ENCODE assay signal across 8 cellular contexts in genomic region chr2:73233154-73233931, GRCh38. TPM values are rescaled to one million over a fixed set of nuclear protein-coding genes. Genes with fewer than 3 reads are reported as not detected.
DNase-seq lines count a peak whose midpoint lies in the region; ATAC-seq and TF ChIP-seq lines count a peak whose summit lies in the region.

Gene PRADC1, minus strand, starts transcription at chr2:73233239. Its CDS starts 79 bp downstream, at chr2:73233160.

- CTCF ChIA-PET in AG04450 (lab: Charles Lee) (interaction anchor here (1.1 to 1.6 kb wide), 3 partner anchors 20 to 148 kb away, joined by 3 to 11 read pairs (median 5); no protein-coding TSS in a partner anchor), activated B cell treated with CpG ODN at 0.5 μM for 24 hours (lab: Charles Lee) (interaction anchor here (1.1 to 2.8 kb wide), 6 partner anchors 21 to 217 kb away, joined by 3 to 23 read pairs (median 6); partner anchors contain the start of gene ALMS1)

- ATAC-seq in GM18909 (IDR thresholded peaks at IDR 0.05; ENCODE audit: poor library complexity, unreplicated experiment), result peak; percentile 92
- ATAC-seq in HG03175 (IDR thresholded peaks at IDR 0.05; ENCODE audit: unreplicated experiment), result peak; percentile 91
- ATAC-seq in activated B cell treated with CpG ODN at 0.5 μM for 24 hours (ENCODE audit: low read depth), result peak; percentile 87

- POLR2A ChIA-PET in AG04450 (lab: Yijun Ruan, JAX) (interaction anchor here (0.5 to 2.8 kb wide), 19 partner anchors 9 to 559 kb away, joined by 3 to 14 read pairs (median 4); partner anchors contain the start of genes ALMS1, SFXN5 and TPRKB), activated B cell treated with CpG ODN at 0.5 μM for 24 hours (lab: Charles Lee) (interaction anchor here (0.6 to 4.5 kb wide), 25 partner anchors 8 to 1421 kb away, joined by 3 to 51 read pairs (median 5); partner anchors contain the start of genes ALMS1, EGR4, EMX1 and FBXO41)

- TF ChIP-seq CTCF in AG04450 (IDR thresholded peaks at IDR 0.05; ENCODE audit: low read depth, low read length) (no peak), activated B cell treated with CpG ODN at 0.5 μM for 24 hours (IDR thresholded peaks at IDR 0.05) (no peak)

- H3K36me3 Mint-ChIP-seq in activated B cell treated with CpG ODN at 0.5 μM for 24 hours (ENCODE audit: low read depth) (peaks cover 30% of the 10 kb centered on the region), immature natural killer cell (no peaks in the 10 kb centered on the region)

- H3K27ac Mint-ChIP-seq in activated B cell treated with CpG ODN at 0.5 μM for 24 hours, result peak within 1 kb of the TSS; percentile 93
- H3K27ac Mint-ChIP-seq in immature natural killer cell, result peak within 1 kb of the TSS; percentile 85 to 97 (median 94)

- H3K4me1 Mint-ChIP-seq in activated B cell treated with CpG ODN at 0.5 μM for 24 hours, result peaks cover 38% of the 10 kb centered on the region
- peaks cover 39 to 40% of the 10 kb centered on the region in 2 donors for H3K4me1 Mint-ChIP-seq in immature natural killer cell

- no peaks in the 10 kb centered on the region for H3K9me3 Mint-ChIP-seq in activated B cell treated with CpG ODN at 0.5 μM for 24 hours
- H3K9me3 Mint-ChIP-seq in immature natural killer cell, result no peaks in the 10 kb centered on the region

- H3K4me3 ChIP-seq in AG04450 (ENCODE audit: low read depth, low read length), result peak within 1 kb of the TSS; percentile 94

- no peaks in the 10 kb centered on the region for H3K9me3 ChIP-seq in AG04450 (ENCODE audit: control insufficient read depth, insufficient read depth, low read length)

- H3K4me3 Mint-ChIP-seq in activated B cell treated with CpG ODN at 0.5 μM for 24 hours (peak within 1 kb of the TSS; percentile 95), immature natural killer cell (peak within 1 kb of the TSS; percentile 94 to 99 (median 96))

- H3K27ac ChIP-seq in AG04450 (ENCODE audit: low read depth, low read length), result peak within 1 kb of the TSS; percentile 79
- H3K27ac ChIP-seq in caudate nucleus (ENCODE audit: low read depth, low read length), result peak within 1 kb of the TSS; percentile 85

- no peaks in the 10 kb centered on the region for H3K27me3 ChIP-seq in AG04450 (ENCODE audit: control insufficient read depth, insufficient read depth, low read length)

- intact Hi-C loops in activated B cell treated with CpG ODN at 0.5 μM for 24 hours (cut with micrococcal nuclease), result loop anchor here (1.0 to 5.0 kb wide), 7 partner anchors 19 to 1901 kb away; partner anchors contain the start of genes DGUOK, EXOC6B, RAB11FIP5 and SEMA4F

- DNase-seq in AG04450 (ENCODE audit: low read depth, low spot score), result peak; percentile 99
- DNase-seq in NCI-H226, result peak; percentile 100
- DNase-seq in activated B cell treated with CpG ODN at 0.5 μM for 24 hours, result peak; percentile 84
- peak; percentile 86 to 100 (median 98) for DNase-seq in caudate nucleus (lab: John Stamatoyannopoulos, UW)
- DNase-seq in immature natural killer cell, result peak; percentile 95 to 97 (median 96)
- peak; percentile 99 for DNase-seq in smooth muscle cell of the brain vasculature (ENCODE audit: low read depth, low spot score)

- H3K27me3 Mint-ChIP-seq in activated B cell treated with CpG ODN at 0.5 μM for 24 hours, result no peaks in the 10 kb centered on the region
- H3K27me3 Mint-ChIP-seq in immature natural killer cell (ENCODE audit: low read depth in 3 of 3), result peaks cover 8 to 10% (median 8%) of the 10 kb centered on the region in 3 donors

RNA-seq across cellular contexts. Expression of gene PRADC1, which starts in this region (rescaled TPM):
- polyA plus RNA-seq in AG04450 (2011; rRNA removed), result 11.6 and 12.0 TPM in 2 replicates
- 9.1 and 10.9 TPM in 2 replicates for polyA minus RNA-seq in AG04450 (2011; rRNA and poly(A)+ RNA removed)
- total RNA-seq in activated B cell treated with CpG ODN at 0.5 μM for 24 hours, result 4.6 and 4.7 TPM in 2 replicates
- 10 to 100 TPM; 34.1 to 70.2 (median 62.6) TPM for polyA plus RNA-seq in immature natural killer cell

Comparison
In these comparisons a context has a peak if more than half of its experiments do, and no peak if none do; other contexts are left out.
1. Peak in every context shown above with its lines: DNase-seq, ATAC-seq, H3K4me3 ChIP-seq and H3K27ac ChIP-seq.